In the genomic region with DNA sequence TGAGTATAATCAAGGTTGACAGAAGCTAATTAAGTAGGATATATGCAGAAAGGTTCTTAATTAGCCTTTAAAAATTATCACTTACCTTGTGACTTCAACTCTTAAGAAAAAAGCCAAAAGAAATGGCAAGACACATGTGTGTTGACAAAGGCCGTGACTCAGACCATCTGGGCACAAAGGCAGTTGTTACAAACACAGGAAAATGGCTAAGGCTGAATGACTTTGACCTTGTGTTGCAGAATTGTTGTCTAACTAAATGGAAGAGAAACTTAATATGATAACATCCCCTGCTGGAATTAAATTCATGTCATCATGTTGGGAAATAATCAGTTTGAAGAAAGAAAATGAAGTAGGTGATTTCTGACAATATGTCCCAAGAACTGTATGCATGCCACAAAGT, we compare ENCODE assay signal across 16 cellular contexts.
DNase-seq lines count a peak whose midpoint lies in the region; ATAC-seq and TF ChIP-seq lines count a peak whose summit lies in the region.
"Had no signal": no experiment of that assay in that cellular context is flagged by ENCODE, and none has a peak within 500 bp of the region (broad histone marks: within the 10 kb centered on the region; RNA-seq: fewer than 3 reads in every experiment).

No MANE protein-coding gene starts in this region.

- H3F3A ChIP-seq in PC-3 (ENCODE audit: low read length, unreplicated experiment), result no peaks in the 10 kb centered on the region

- H3K27ac ChIP-seq in PC-3 (ENCODE audit: low read length), result no peak overlapping the region
- H3K27ac ChIP-seq: cardiac muscle cell, heart left ventricle had no signal

- POLR2A ChIA-PET in PC-3 (lab: Charles Lee; ENCODE audit: unreplicated experiment), result no interaction called here

- BruUV-seq in PC-3 (replicated peaks; lab: Mats Ljungman, UMichigan), result no TSS peak

- H3K27me3 ChIP-seq in PC-3 (ENCODE audit: low read length), result peaks cover 7% of the 10 kb centered on the region; the same call in 1 of the 2 replicates
- H3K27me3 ChIP-seq: cardiac muscle cell, heart left ventricle had no signal

- DNase-seq in ACHN, result peak; percentile 21
- peak; percentile 30 for DNase-seq in GM03348 (ENCODE audit: low spot score)
- peak; percentile 36 for DNase-seq in PC-3
- DNase-seq in fibroblast of pulmonary artery (ENCODE audit: low read depth), result peak; percentile 80
- DNase-seq in effector CD4-positive, alpha-beta T cell, result no peak
- no peak for DNase-seq in activated CD8-positive, alpha-beta memory T cell treated with anti-CD3 and anti-CD28 coated beads, Interleukin-2, amount 50 U/mL, for 48 hours
- DNase-seq: activated naive CD4-positive, alpha-beta T cell treated with anti-CD3 and anti-CD28 coated beads for 36 hours; DND-41; heart left ventricle; OCI-M1; posterior cingulate gyrus; SW 1271 had no signal

- H3K9me3 ChIP-seq in PC-3 (ENCODE audit: low read length), result no peaks in the 10 kb centered on the region
- H3K9me3 ChIP-seq: heart left ventricle had no signal

- no peaks in the 10 kb centered on the region for H3K79me2 ChIP-seq in PC-3 (ENCODE audit: low read length)

- TF ChIP-seq CTCF in PC-3 (conservative IDR thresholded peaks at IDR 0.05; ENCODE audit: low read depth, low read length) (no peak), fibroblast of pulmonary artery (IDR thresholded peaks at IDR 0.05; ENCODE audit: low read length, missing control alignments) (no peak)

- H3K36me3 ChIP-seq in PC-3 (ENCODE audit: low read depth, low read length), result no peaks in the 10 kb centered on the region
- H3K36me3 ChIP-seq: cardiac muscle cell, heart left ventricle had no signal

- H3K4me2 ChIP-seq in PC-3 (ENCODE audit: low read length), result no peak overlapping the region

- intact Hi-C loops in PC-3 (cut with micrococcal nuclease), result no loop called here

- CTCF ChIA-PET in PC-3 (lab: Charles Lee), result no interaction called here

- H3K9ac ChIP-seq in PC-3 (ENCODE audit: low read length), result no peak overlapping the region

- no peak overlapping the region for H2AFZ ChIP-seq in PC-3 (ENCODE audit: low read length)

- in situ Hi-C loops in ACHN (cut with HindIII; ENCODE audit: low pct_ligation_motif_present, low pct_unique_long_range_greater_than_20kb, low sequenced_read_pairs), result no loop called here

- no peaks in the 10 kb centered on the region for H3K9me2 ChIP-seq in PC-3 (replicated peaks; ENCODE audit: low read length)

- no peak overlapping the region for H3K4me3 ChIP-seq in PC-3 (ENCODE audit: low read length)
- H3K4me3 ChIP-seq in fibroblast of pulmonary artery (replicated peaks; ENCODE audit: low read depth, low read length), result no peak overlapping the region
- H3K4me3 ChIP-seq: cardiac muscle cell, heart left ventricle had no signal

- H3K4me1 ChIP-seq in PC-3 (ENCODE audit: insufficient read depth, low read length), result no peaks in the 10 kb centered on the region
- H3K4me1 ChIP-seq: heart left ventricle had no signal

- H4K20me1 ChIP-seq in PC-3 (ENCODE audit: low read length), result no peaks in the 10 kb centered on the region

- no peak for ATAC-seq in PC-3
- ATAC-seq in GM18867 (IDR thresholded peaks at IDR 0.05; ENCODE audit: unreplicated experiment), result no peak
- no peak for ATAC-seq in GM21423 (IDR thresholded peaks at IDR 0.05; ENCODE audit: unreplicated experiment)
- ATAC-seq: heart left ventricle, WTC11 had no signal

Comparison
In these comparisons a context has a peak if more than half of its experiments do, and no peak if none do; other contexts are left out.
1. DNase-seq: peak in ACHN (single experiment), GM03348 (single experiment), PC-3 (single experiment) and fibroblast of pulmonary artery (single experiment); none in effector CD4-positive, alpha-beta T cell (single experiment) and activated CD8-positive, alpha-beta memory T cell treated with anti-CD3 and anti-CD28 coated beads, Interleukin-2, amount 50 U/mL, for 48 hours (single experiment).